ENCODE assay signal across 10 cellular contexts in genomic region chr1:204544321-204544720, GRCh38. TPM values are rescaled to one million over a fixed set of nuclear protein-coding genes. Genes with fewer than 3 reads are reported as not detected.
A peak's percentile ranks its signal among the peaks of the same experiment; 100 is the strongest.
DNase-seq lines count a peak whose midpoint lies in the region; ATAC-seq and TF ChIP-seq lines count a peak whose summit lies in the region.
"Had no signal": no experiment of that assay in that cellular context is flagged by ENCODE, and none has a peak within 500 bp of the region (broad histone marks: within the 10 kb centered on the region; RNA-seq: fewer than 3 reads in every experiment).

No MANE protein-coding gene starts in this region.

- H3K4me1 ChIP-seq in ACC112 (ENCODE audit: control insufficient read depth, insufficient read depth, low read length, unreplicated experiment) (peaks cover 23% of the 10 kb centered on the region), Peyer's patch (peaks cover 0 to 8% (median 0%) of the 10 kb centered on the region in 4 donors)

- H3K36me3 ChIP-seq in ACC112 (ENCODE audit: insufficient read depth, low read length) (peaks cover 60% of the 10 kb centered on the region), Peyer's patch (peaks cover 0 to 99% (median 0%) of the 10 kb centered on the region in 3 donors)

- H3K9me3 ChIP-seq in Peyer's patch, result no peaks in the 10 kb centered on the region

- H3K27ac ChIP-seq in ACC112 (ENCODE audit: low read depth, low read length) (peak overlapping the region; percentile 53), Peyer's patch (peak overlapping the region; percentile 40 to 52 (median 49))

- H3K4me3 ChIP-seq in ACC112 (ENCODE audit: low read depth, low read length) (no peak overlapping the region), Peyer's patch (no peak overlapping the region), epithelial cell of proximal tubule (ENCODE audit: low read depth, low read length) (no peak overlapping the region)

- TF ChIP-seq POLR2A in Peyer's patch (IDR thresholded peaks at IDR 0.05), result no peak

- H3K79me2 ChIP-seq in ACC112 (ENCODE audit: control insufficient read depth, insufficient read depth, low read length, unreplicated experiment), result no peaks in the 10 kb centered on the region

- no peaks in the 10 kb centered on the region for H3K27me3 ChIP-seq in ACC112 (ENCODE audit: insufficient read depth, low read length)
- no peaks in the 10 kb centered on the region for H3K27me3 ChIP-seq in Peyer's patch

- DNase-seq in Peyer's patch, result no peak
- peak; percentile 29 for DNase-seq in epithelial cell of proximal tubule (ENCODE audit: low read depth)
- DNase-seq in left ventricle myocardium superior, result no peak
- DNase-seq in GM10266 (ENCODE audit: extremely low spot score), result no peak
- DNase-seq in medulla oblongata (ENCODE audit: extremely low spot score), result no peak
- DNase-seq in HUDEP-2 (lab: John Stamatoyannopoulos, UW; ENCODE audit: unreplicated experiment in 76 of 76), result no peak
- DNase-seq: H9; stimulated activated CD4-positive, alpha-beta T cell treated with anti-CD3 and anti-CD28 coated beads, Interleukin-4, amount 100 ng/mL, for 24 hours had no signal

- TF ChIP-seq CTCF in Peyer's patch (IDR thresholded peaks at IDR 0.05), result no peak
- TF ChIP-seq CTCF in epithelial cell of proximal tubule (conservative IDR thresholded peaks at IDR 0.05; ENCODE audit: low read depth, low read length), result no peak
- TF ChIP-seq CTCF in GM10266 (IDR thresholded peaks at IDR 0.05; ENCODE audit: control insufficient read depth, insufficient read depth, low read depth, missing control alignments), result no peak

- H2AFZ ChIP-seq in ACC112 (ENCODE audit: low read length, unreplicated experiment), result no peak overlapping the region

- intact Hi-C loops in left ventricle myocardium superior (cut with micrococcal nuclease), result no loop called here

- ATAC-seq in GM21447 (IDR thresholded peaks at IDR 0.05; ENCODE audit: unreplicated experiment) (peak; percentile 66), left ventricle myocardium superior (no peak)

RNA-seq across cellular contexts. Expression of gene MDM4, which starts 28.1 kb away (rescaled TPM):
- total RNA-seq in Peyer's patch (100 to 1,000 TPM in 3 of 4 donors, 10 to 100 TPM in 1; 83.0 to 227 (median 125) TPM), epithelial cell of proximal tubule (6.1 and 11.2 TPM in 2 replicates), left ventricle myocardium superior (30.1 TPM)

RNA-seq across cellular contexts. Expression of gene PIK3C2B, which starts 49.7 kb away (rescaled TPM):
- total RNA-seq in Peyer's patch (100 to 1,000 TPM in 3 of 4 donors, 10 to 100 TPM in 1; 68.5 to 162 (median 134) TPM), epithelial cell of proximal tubule (1.0 and 2.1 TPM in 2 replicates), left ventricle myocardium superior (23.6 TPM)
